ENCODE assay signal across 9 cellular contexts in genomic region chr1:212367474-212368072, GRCh38. TPM values are rescaled to one million over a fixed set of nuclear protein-coding genes. Genes with fewer than 3 reads are reported as not detected.
DNase-seq lines count a peak whose midpoint lies in the region; ATAC-seq, FAIRE-seq and TF ChIP-seq lines count a peak whose summit lies in the region.
"Had no signal": no experiment of that assay in that cellular context is flagged by ENCODE, and none has a peak within 500 bp of the region (broad histone marks: within the 10 kb centered on the region; RNA-seq: fewer than 3 reads in every experiment).

No MANE protein-coding gene starts in this region.

- H3K27ac ChIP-seq in CD8-positive, alpha-beta T cell (ENCODE audit: low read depth, low read length): no peak overlapping the region
- H3K27ac ChIP-seq in GM23248 (no peak overlapping the region), GM12878 (ENCODE audit: control insufficient read depth, insufficient read depth) (no peak overlapping the region), aorta (ENCODE audit: low read depth in 1 of 2, low read length in 2 of 2) (no peak overlapping the region), trophoblast cell (ENCODE audit: low read depth, low read length) (no peak overlapping the region)
- H3K27ac ChIP-seq in naive thymus-derived CD4-positive, alpha-beta T cell (ENCODE audit: low read depth, low read length): no peak overlapping the region

- no peak for TF ChIP-seq EP300 in GM12878 (IDR thresholded peaks at IDR 0.05; ENCODE audit: borderline replicate concordance in 1 of 2, control insufficient read depth in 1 of 2, low read depth in 2 of 2, low read length in 2 of 2)

- no peak for TF ChIP-seq RAD21 in GM12878 (IDR thresholded peaks at IDR 0.05; ENCODE audit: insufficient read depth, low read depth, low read length)

- H4K91ac ChIP-seq in trophoblast cell (ENCODE audit: low read depth, low read length): no peak overlapping the region

- RAD21 ChIA-PET in GM12878 (lab: Charles Lee; ENCODE audit: unreplicated experiment): interaction anchor here (0.6 to 3.7 kb wide), 7 partner anchors 24 to 687 kb away, joined by 3 to 36 read pairs (median 3); no protein-coding TSS in a partner anchor

- H3K4ac ChIP-seq in trophoblast cell (ENCODE audit: low read depth, low read length): no peak overlapping the region

- TF ChIP-seq POLR2A in GM12878 (IDR thresholded peaks at IDR 0.05; ENCODE audit: low read depth, low read length): no peak

- H3K4me2 ChIP-seq in GM23248 (ENCODE audit: unreplicated experiment) (peak overlapping the region; percentile 42), GM12878 (ENCODE audit: control insufficient read depth, insufficient read depth) (no peak overlapping the region), trophoblast cell (ENCODE audit: low read length) (no peak overlapping the region)

- H3K79me2 ChIP-seq in GM23248 (ENCODE audit: insufficient read depth) (no peaks in the 10 kb centered on the region), GM12878 (ENCODE audit: control insufficient read depth, insufficient read depth, low read length) (no peaks in the 10 kb centered on the region), trophoblast cell (ENCODE audit: control insufficient read depth, insufficient read depth, low read length, poor library complexity) (no peaks in the 10 kb centered on the region)

- no peak for DNase-seq in CD8-positive, alpha-beta T cell
- DNase-seq in GM23248: no peak
- no peak for DNase-seq in GM12878 (ENCODE audit: low read depth, low spot score)
- no peak for DNase-seq in naive thymus-derived CD4-positive, alpha-beta T cell
- no peak for DNase-seq in aorta
- no peak for DNase-seq in trophoblast cell
- no peak for DNase-seq in OCI-M2 (lab: John Stamatoyannopoulos, UW; ENCODE audit: unreplicated experiment)

- H3K23ac ChIP-seq in trophoblast cell (ENCODE audit: low read length): no peak overlapping the region

- CTCF ChIA-PET in CD8-positive, alpha-beta T cell (lab: Charles Lee): interaction anchor here (0.6 to 11.9 kb wide), 17 partner anchors 9 to 1261 kb away, joined by 3 to 116 read pairs (median 4); no protein-coding TSS in a partner anchor
- CTCF ChIA-PET in GM12878 (lab: Yijun Ruan, JAX): interaction anchor here (0.7 to 5.1 kb wide), 21 partner anchors 9 to 687 kb away, joined by 3 to 123 read pairs (median 4); partner anchors contain the start of genes DTL and INTS7
- CTCF ChIA-PET in naive thymus-derived CD4-positive, alpha-beta T cell (lab: Charles Lee): interaction anchor here (1.0 to 7.4 kb wide), 6 partner anchors 9 to 687 kb away, joined by 3 to 63 read pairs (median 6); no protein-coding TSS in a partner anchor

- no peaks in the 10 kb centered on the region for H3K4me1 ChIP-seq in CD8-positive, alpha-beta T cell (ENCODE audit: insufficient read depth, low read length)
- H3K4me1 ChIP-seq in GM23248 (ENCODE audit: insufficient read depth) (peaks cover 9% of the 10 kb centered on the region), GM12878 (ENCODE audit: control insufficient read depth, insufficient read depth, low read length) (no peaks in the 10 kb centered on the region), aorta (ENCODE audit: control insufficient read depth in 1 of 2, insufficient read depth in 2 of 2, low read length in 2 of 2) (no peaks in the 10 kb centered on the region), trophoblast cell (ENCODE audit: control insufficient read depth in 1 of 2, insufficient read depth in 2 of 2, low read length in 2 of 2) (peaks cover 0 to 2% of the 10 kb centered on the region in 2 experiments)
- no peaks in the 10 kb centered on the region for H3K4me1 ChIP-seq in naive thymus-derived CD4-positive, alpha-beta T cell (ENCODE audit: control insufficient read depth in 2 of 2, insufficient read depth in 2 of 2, low read length in 2 of 2)

- no peaks in the 10 kb centered on the region for H3K4me1 Mint-ChIP-seq in CD8-positive, alpha-beta T cell (ENCODE audit: low read depth)
- peaks cover 0 to 9% (median 0%) of the 10 kb centered on the region in 7 donors for H3K4me1 Mint-ChIP-seq in naive thymus-derived CD4-positive, alpha-beta T cell
- H3K4me1 Mint-ChIP-seq: mesothelial cell of epicardium had no signal

- peaks cover 5% of the 10 kb centered on the region for H3K9me3 Mint-ChIP-seq in CD8-positive, alpha-beta T cell
- peaks cover 0 to 23% (median 3%) of the 10 kb centered on the region in 11 donors for H3K9me3 Mint-ChIP-seq in naive thymus-derived CD4-positive, alpha-beta T cell

- POLR2A ChIA-PET in CD8-positive, alpha-beta T cell (lab: Charles Lee): interaction anchor here (1.1 to 1.7 kb wide), 2 partner anchors 296 to 305 kb away, joined by 3 to 6 read pairs; no protein-coding TSS in a partner anchor
- POLR2A ChIA-PET in GM12878 (lab: Charles Lee): no interaction called here
- POLR2A ChIA-PET in naive thymus-derived CD4-positive, alpha-beta T cell (lab: Charles Lee): no interaction called here

- FAIRE-seq in GM12878 (lab: Jason Lieb, UNC): no peak

- no peak overlapping the region for H2BK5ac ChIP-seq in trophoblast cell (ENCODE audit: low read depth, low read length, poor library complexity)

- no peak overlapping the region for H2BK12ac ChIP-seq in trophoblast cell (ENCODE audit: low read length)

- H3K79me1 ChIP-seq in trophoblast cell (ENCODE audit: low read length): no peaks in the 10 kb centered on the region

- ATAC-seq in CD8-positive, alpha-beta T cell: no peak
- ATAC-seq in GM12878 (peak; percentile 67), aorta (ENCODE audit: low FRiP score) (no peak), GM18868 (IDR thresholded peaks at IDR 0.05; ENCODE audit: unreplicated experiment) (no peak)
- ATAC-seq in naive thymus-derived CD4-positive, alpha-beta T cell: peak; percentile 43

- WGBS in GM23248 (ENCODE audit: low coverage in 1 of 2, low lambda C conversion rate in 2 of 2, missing lambda C conversion rate in 2 of 2), 2 experiments: 89 to 92% methylated on average over 2 of the region's 2 CpGs
- WGBS in GM12878 (ENCODE audit: insufficient coverage, insufficient replicate concordance, low lambda C conversion rate, missing lambda C conversion rate): 45% methylated on average over 2 of the region's 2 CpGs
- WGBS in aorta, 2 donors: 66 to 89% methylated on average over 2 of the region's 2 CpGs
- WGBS in trophoblast cell (ENCODE audit: extremely low coverage, insufficient coverage, insufficient read length): no CpG with 5 or more reads among the region's 2 CpGs

- no peaks in the 10 kb centered on the region for H3K9me3 ChIP-seq in CD8-positive, alpha-beta T cell (ENCODE audit: low read length)
- H3K9me3 ChIP-seq in GM23248 (ENCODE audit: low read depth): no peaks in the 10 kb centered on the region
- H3K9me3 ChIP-seq in GM12878 (replicated peaks; ENCODE audit: control insufficient read depth, insufficient read depth, low read length): no peaks in the 10 kb centered on the region; the same call in 2 of the 3 replicates
- no peaks in the 10 kb centered on the region for H3K9me3 ChIP-seq in naive thymus-derived CD4-positive, alpha-beta T cell (ENCODE audit: control insufficient read depth in 2 of 3, low read length in 3 of 3)
- H3K9me3 ChIP-seq in aorta (ENCODE audit: control insufficient read depth, low read length): no peaks in the 10 kb centered on the region
- no peaks in the 10 kb centered on the region for H3K9me3 ChIP-seq in trophoblast cell (ENCODE audit: insufficient read depth, low read depth, low read length)

- no peak overlapping the region for H2AK5ac ChIP-seq in trophoblast cell (ENCODE audit: low read length)

- H4K12ac ChIP-seq in trophoblast cell (ENCODE audit: low read depth, low read length): no peak overlapping the region

- SMC1A ChIA-PET in GM12878 (lab: Charles Lee; ENCODE audit: uncharacterized antibody, unreplicated experiment): interaction anchor here (0.6 to 9.0 kb wide), 10 partner anchors 9 to 305 kb away, joined by 3 to 102 read pairs (median 4); no protein-coding TSS in a partner anchor

- no peak overlapping the region for H4K8ac ChIP-seq in trophoblast cell (ENCODE audit: low read depth, low read length)

- H3K27me3 Mint-ChIP-seq in CD8-positive, alpha-beta T cell (ENCODE audit: low read depth): no peaks in the 10 kb centered on the region
- no peaks in the 10 kb centered on the region for H3K27me3 Mint-ChIP-seq in naive thymus-derived CD4-positive, alpha-beta T cell

- H3K36me3 Mint-ChIP-seq in CD8-positive, alpha-beta T cell: peaks cover 72% of the 10 kb centered on the region
- H3K36me3 Mint-ChIP-seq in naive thymus-derived CD4-positive, alpha-beta T cell: peaks cover 3 to 62% (median 37%) of the 10 kb centered on the region in 5 donors

- H2BK120ac ChIP-seq in trophoblast cell (ENCODE audit: insufficient read depth, low read length, poor library complexity): no peak overlapping the region

- no peak overlapping the region for H2AFZ ChIP-seq in GM23248
- H2AFZ ChIP-seq in GM12878 (ENCODE audit: control insufficient read depth, low read depth, low read length): no peak overlapping the region
- H2AFZ ChIP-seq in trophoblast cell (ENCODE audit: insufficient read depth, low read length, poor library complexity): no peak overlapping the region

- no peak overlapping the region for H3K4me3 Mint-ChIP-seq in CD8-positive, alpha-beta T cell
- H3K4me3 Mint-ChIP-seq in naive thymus-derived CD4-positive, alpha-beta T cell: no peak overlapping the region
- H3K4me3 Mint-ChIP-seq: mesothelial cell of epicardium had no signal

- H3K36me3 ChIP-seq in CD8-positive, alpha-beta T cell (ENCODE audit: insufficient read depth, low read length): no peaks in the 10 kb centered on the region
- H3K36me3 ChIP-seq in GM23248 (ENCODE audit: low read depth): peaks cover 2% of the 10 kb centered on the region; the same call in 1 of the 2 replicates
- peaks cover 6 to 20% of the 10 kb centered on the region in 2 experiments for H3K36me3 ChIP-seq in GM12878 (ENCODE audit: control insufficient read depth in 2 of 2, insufficient read depth in 2 of 2, low read length in 1 of 2)
- H3K36me3 ChIP-seq in naive thymus-derived CD4-positive, alpha-beta T cell (ENCODE audit: control insufficient read depth in 2 of 3, insufficient read depth in 3 of 3, low read length in 3 of 3): peaks cover 0 to 40% (median 5%) of the 10 kb centered on the region in 3 experiments
- peaks cover 2 to 3% of the 10 kb centered on the region in 2 donors for H3K36me3 ChIP-seq in aorta (ENCODE audit: control insufficient read depth in 1 of 2, insufficient read depth in 2 of 2, low read length in 1 of 2)
- H3K36me3 ChIP-seq in trophoblast cell (ENCODE audit: control insufficient read depth in 1 of 2, insufficient read depth in 2 of 2, low read length in 2 of 2): peaks cover 0 to 5% of the 10 kb centered on the region in 2 experiments

- BruUV-seq in GM12878 (replicated peaks; lab: Mats Ljungman, UMichigan): no TSS peak

- no peak overlapping the region for H3K9ac ChIP-seq in GM23248
- no peak overlapping the region for H3K9ac ChIP-seq in GM12878 (ENCODE audit: control insufficient read depth, insufficient read depth, low read length)
- no peak overlapping the region for H3K9ac ChIP-seq in trophoblast cell (ENCODE audit: low read length)

- no peaks in the 10 kb centered on the region for H4K20me1 ChIP-seq in GM23248 (ENCODE audit: insufficient read depth)
- H4K20me1 ChIP-seq in GM12878 (ENCODE audit: control insufficient read depth, insufficient read depth): no peaks in the 10 kb centered on the region

- in situ Hi-C loops in GM23248 (cut with MboI): no loop called here
- in situ Hi-C loops in GM12878 (cut with MboI): loop anchor here (5.0 to 10.0 kb wide), 2 partner anchors 295 to 683 kb away; no protein-coding TSS in a partner anchor

- intact Hi-C loops in CD8-positive, alpha-beta T cell (cut with DNase I, micrococcal nuclease): loop anchor here (1.0 to 10.0 kb wide), 10 partner anchors 89 to 687 kb away; no protein-coding TSS in a partner anchor
- intact Hi-C loops in GM12878 (cut with micrococcal nuclease; ENCODE audit: unreplicated experiment) (loop anchor here (1.0 to 2.0 kb wide), 3 partner anchors 89 to 305 kb away; no protein-coding TSS in a partner anchor), aorta (cut with DNase I) (loop anchor here (2.0 to 5.0 kb wide), 3 partner anchors 89 to 297 kb away; no protein-coding TSS in a partner anchor)
- intact Hi-C loops in naive thymus-derived CD4-positive, alpha-beta T cell (cut with micrococcal nuclease): loop anchor here (1.0 to 5.0 kb wide), 11 partner anchors 77 to 687 kb away; partner anchors contain the start of genes DTL (in 2 of the 2), INTS7 (in 2 of the 2) and PPP2R5A (in 1 of the 2)

- no peak overlapping the region for H3K18ac ChIP-seq in trophoblast cell (ENCODE audit: low read length)

- H3K27ac Mint-ChIP-seq in CD8-positive, alpha-beta T cell: peak overlapping the region; percentile 20
- peak overlapping the region in 4 of 9 donors; percentile 13 to 62 (median 38) for H3K27ac Mint-ChIP-seq in naive thymus-derived CD4-positive, alpha-beta T cell
- H3K27ac Mint-ChIP-seq: mesothelial cell of epicardium had no signal

- H3K14ac ChIP-seq in trophoblast cell (ENCODE audit: low read length): no peak overlapping the region

- no peak for TF ChIP-seq CTCF in CD8-positive, alpha-beta T cell (IDR thresholded peaks at IDR 0.05)
- TF ChIP-seq CTCF in GM12878 (IDR thresholded peaks at IDR 0.05 in 2 of 3, conservative IDR thresholded peaks at IDR 0.05 in 1 of 3; ENCODE audit: control insufficient read depth in 2 of 3, extremely low read depth in 1 of 3, insufficient read depth in 1 of 3, low read depth in 3 of 3, low read length in 3 of 3): no peak

- H3K9me2 ChIP-seq in GM23248 (ENCODE audit: insufficient read depth): no peaks in the 10 kb centered on the region

- H3K27me3 ChIP-seq in CD8-positive, alpha-beta T cell (ENCODE audit: insufficient read depth, low read length): no peaks in the 10 kb centered on the region
- H3K27me3 ChIP-seq in GM23248 (replicated peaks; ENCODE audit: insufficient read depth) (no peaks in the 10 kb centered on the region), GM12878 (replicated peaks in 1 of 2; ENCODE audit: control insufficient read depth in 2 of 2, insufficient read depth in 2 of 2, low read length in 1 of 2) (no peaks in the 10 kb centered on the region), aorta (ENCODE audit: control insufficient read depth in 1 of 2, insufficient read depth in 2 of 2, low read length in 1 of 2) (no peaks in the 10 kb centered on the region), trophoblast cell (ENCODE audit: insufficient read depth, low read length) (no peaks in the 10 kb centered on the region)
- no peaks in the 10 kb centered on the region for H3K27me3 ChIP-seq in naive thymus-derived CD4-positive, alpha-beta T cell (ENCODE audit: control insufficient read depth in 2 of 2, insufficient read depth in 2 of 2, low read length in 2 of 2)

- no peak overlapping the region for H3K4me3 ChIP-seq in CD8-positive, alpha-beta T cell (ENCODE audit: low read depth, low read length)
- H3K4me3 ChIP-seq in GM23248 (no peak overlapping the region), GM12878 (no peak overlapping the region), aorta (ENCODE audit: low read length in 2 of 2) (no peak overlapping the region), trophoblast cell (ENCODE audit: low read depth, low read length) (no peak overlapping the region)
- no peak overlapping the region for H3K4me3 ChIP-seq in naive thymus-derived CD4-positive, alpha-beta T cell (ENCODE audit: low read length)

- H3F3A ChIP-seq in GM23248 (ENCODE audit: insufficient read depth): no peaks in the 10 kb centered on the region; the same call in 1 of the 2 replicates

RNA-seq across cellular contexts. Expression of gene PACC1, which starts 47.1 kb away (rescaled TPM):
- 1 to 10 TPM; 2.6 to 2.9 TPM for total RNA-seq in CD8-positive, alpha-beta T cell
- 4.4 and 6.9 TPM in 2 replicates for total RNA-seq in GM23248 (2014; rRNA removed; shearing (Covaris generic))
- polyA plus RNA-seq in GM23248 (2016; fragmentation: Nextera tagmentation; extraction: Ambion mirVana): 4.7 and 5.4 TPM in 2 replicates
- total RNA-seq in GM12878 (2013; cell fraction: nucleolus; rRNA removed): 37.7 and 40.3 TPM in 2 replicates
- total RNA-seq in GM12878 (2014; rRNA removed): 20.7 and 22.3 TPM in 2 replicates
- total RNA-seq in GM12878 (2014; rRNA removed; fragmentation: Illumina TruSeq; extraction: Trizol): 20.7 and 22.1 TPM in 2 replicates
- total RNA-seq in GM12878 (2021): 21.0 and 25.9 TPM in 2 replicates
- polyA plus RNA-seq in GM12878 (2011; ENCODE audit: low read depth): 4.2 TPM
- polyA plus RNA-seq in GM12878 (2011; rRNA removed): 25.1 and 29.7 TPM in 2 replicates
- polyA plus RNA-seq in GM12878 (2011; cell fraction: cytosol; rRNA removed): 37.9 and 45.4 TPM in 2 replicates
- 33.3 and 33.7 TPM in 2 replicates for polyA plus RNA-seq in GM12878 (2011; cell fraction: nucleus; rRNA removed)
- polyA plus RNA-seq in GM12878 (2012): 6.9 and 8.4 TPM in 2 replicates
- polyA plus RNA-seq in GM12878 (2014; fragmentation: Illumina TruSeq; extraction: Trizol): 17.8 and 18.0 TPM in 2 replicates
- 10 to 100 TPM; 16.1 to 17.2 TPM for polyA plus RNA-seq in GM12878 (2014; fragmentation: Nextera tagmentation; extraction: Ambion mirVana)
- polyA plus RNA-seq in GM12878 (2014; rRNA removed): 21.2 and 25.2 TPM in 2 replicates
- polyA plus RNA-seq in GM12878 (2016; fragmentation: Nextera tagmentation; extraction: Ambion mirVana): 10 to 100 TPM; 16.7 to 18.0 TPM
- polyA minus RNA-seq in GM12878 (2011; rRNA and poly(A)+ RNA removed): 50.9 and 59.4 TPM in 2 replicates
- polyA minus RNA-seq in GM12878 (2011; cell fraction: cytosol; rRNA and poly(A)+ RNA removed): 18.0 and 20.0 TPM in 2 replicates
- 19.0 and 38.4 TPM in 2 replicates for polyA minus RNA-seq in GM12878 (2011; cell fraction: nucleus; rRNA and poly(A)+ RNA removed)
- 10 to 100 TPM in 3 of 5 experiments, 1 to 10 TPM in 2; 7.9 to 13.4 (median 12.0) TPM for total RNA-seq in naive thymus-derived CD4-positive, alpha-beta T cell
- 10 to 100 TPM in 1 of 2 donors, 1 to 10 TPM in 1; 7.2 to 11.0 TPM for polyA plus RNA-seq in naive thymus-derived CD4-positive, alpha-beta T cell
- 1 to 10 TPM; 5.3 to 7.5 TPM for total RNA-seq in aorta
- polyA plus RNA-seq in aorta: 1 to 10 TPM; 2.8 to 4.4 TPM
- 5.9 and 6.2 TPM in 2 replicates for polyA plus RNA-seq in trophoblast cell (2013)

Comparison
In these comparisons a context has a peak if more than half of its experiments do, and no peak if none do; other contexts are left out.
1. ATAC-seq: peak in GM12878 (single experiment) and naive thymus-derived CD4-positive, alpha-beta T cell (single experiment); none in CD8-positive, alpha-beta T cell (single experiment), aorta (single experiment) and GM18868 (single experiment).